8 cellular contexts compared by ENCODE assay signal in the genomic region with DNA sequence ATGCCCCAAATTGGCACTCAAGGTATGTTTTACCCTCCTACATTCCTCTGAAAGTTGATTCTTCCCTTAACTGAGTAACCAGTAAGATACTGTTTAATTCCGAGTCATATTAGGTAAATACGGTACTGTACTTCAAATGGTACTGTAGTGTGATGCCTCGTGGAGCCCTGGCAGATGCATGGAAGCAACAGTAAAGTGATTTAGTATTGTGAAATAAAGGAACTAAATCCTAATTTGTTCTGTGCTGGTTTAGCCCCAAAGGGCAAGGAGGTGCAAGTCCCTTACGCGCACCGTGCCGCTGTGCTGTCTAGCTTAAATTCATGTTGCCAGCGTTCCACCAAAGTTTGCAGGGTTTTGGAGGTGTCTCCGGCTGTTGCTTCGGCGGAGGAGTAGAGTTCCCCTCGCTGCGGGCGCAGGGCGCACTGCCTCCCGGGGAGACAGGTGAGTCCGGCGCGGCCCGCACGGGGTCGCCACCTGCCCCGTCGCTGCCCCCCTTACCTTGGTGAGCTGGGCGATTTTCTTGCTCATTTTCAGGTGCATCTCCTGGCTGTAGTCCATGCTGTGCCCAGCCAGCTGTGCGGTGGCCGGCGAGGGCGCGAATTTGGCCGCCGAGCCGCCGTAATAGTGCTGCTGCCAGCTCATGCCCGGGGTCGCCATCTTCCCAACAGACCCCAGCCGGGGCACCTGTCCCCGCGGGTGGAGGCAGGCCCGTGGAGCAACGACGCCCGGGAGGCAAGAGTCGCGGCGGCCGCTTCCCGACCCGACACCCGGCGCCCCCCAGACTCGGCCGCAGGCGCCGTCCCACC. TPM values are rescaled to one million over a fixed set of nuclear protein-coding genes. Genes with fewer than 3 reads are reported as not detected.
DNase-seq lines count a peak whose midpoint lies in the region; ATAC-seq and TF ChIP-seq lines count a peak whose summit lies in the region.

No MANE protein-coding gene starts in this region.

- no peaks in the 10 kb centered on the region for H3K9me3 ChIP-seq in PC-3 (ENCODE audit: low read length)
- no peaks in the 10 kb centered on the region for H3K9me3 ChIP-seq in uterus

- peak; percentile 28 for ATAC-seq in Right ventricle myocardium inferior
- ATAC-seq in HG03135 (IDR thresholded peaks at IDR 0.05; ENCODE audit: unreplicated experiment): peak; percentile 26
- peak; percentile 78 for ATAC-seq in PC-3
- peak; percentile 49 for ATAC-seq in foreskin keratinocyte
- peak; percentile 58 for ATAC-seq in omental fat pad (ENCODE audit: low FRiP score)

- H3K27ac ChIP-seq in PC-3 (ENCODE audit: low read length) (no peak overlapping the region), foreskin keratinocyte (no peak overlapping the region), uterus (peak overlapping the region; percentile 68 to 79)

- peak; percentile 28; the same call in 1 of the 2 replicates for TF ChIP-seq CTCF in PC-3 (conservative IDR thresholded peaks at IDR 0.05; ENCODE audit: low read depth, low read length)
- peak; percentile 23 for TF ChIP-seq CTCF in foreskin keratinocyte (conservative IDR thresholded peaks at IDR 0.05)
- no peak for TF ChIP-seq CTCF in omental fat pad (IDR thresholded peaks at IDR 0.05)
- TF ChIP-seq CTCF in uterus (IDR thresholded peaks at IDR 0.05): peak in 2 of 4 experiments; percentile 12 to 14

- H3K27me3 ChIP-seq in PC-3 (ENCODE audit: low read length) (no peaks in the 10 kb centered on the region), foreskin keratinocyte (peaks cover 66% of the 10 kb centered on the region), uterus (no peaks in the 10 kb centered on the region)

- BruUV-seq in PC-3 (replicated peaks; lab: Mats Ljungman, UMichigan): no TSS peak

- intact Hi-C loops in Right ventricle myocardium inferior (cut with DNase I): no loop called here
- intact Hi-C loops in cardiac septum (cut with DNase I): loop anchor here (5.0 kb wide), 1 partner anchor 41 kb away; no protein-coding TSS in a partner anchor
- intact Hi-C loops in PC-3 (cut with micrococcal nuclease): no loop called here
- intact Hi-C loops in uterus (cut with DNase I; ENCODE audit: low total_unique reads): no loop called here

- H3K4me1 ChIP-seq in PC-3 (ENCODE audit: insufficient read depth, low read length): peaks cover 12% of the 10 kb centered on the region; the same call in 1 of the 2 replicates
- no peaks in the 10 kb centered on the region for H3K4me1 ChIP-seq in foreskin keratinocyte
- peaks cover 0 to 4% of the 10 kb centered on the region in 2 donors for H3K4me1 ChIP-seq in uterus

- no peaks in the 10 kb centered on the region for H3K79me2 ChIP-seq in PC-3 (ENCODE audit: low read length)

- CTCF ChIA-PET in PC-3 (lab: Charles Lee): interaction anchor here (0.9 kb wide), 1 partner anchor 33 kb away, joined by 4 read pairs; no protein-coding TSS in a partner anchor

- H4K20me1 ChIP-seq in PC-3 (ENCODE audit: low read length): no peaks in the 10 kb centered on the region

- H3K36me3 ChIP-seq in PC-3 (ENCODE audit: low read depth, low read length) (no peaks in the 10 kb centered on the region), uterus (no peaks in the 10 kb centered on the region)

- POLR2A ChIA-PET in PC-3 (lab: Charles Lee; ENCODE audit: unreplicated experiment): no interaction called here

- peak overlapping the region; percentile 82 for H3K4me3 ChIP-seq in PC-3 (ENCODE audit: low read length)
- peak overlapping the region; percentile 47 to 89 for H3K4me3 ChIP-seq in uterus

- no peaks in the 10 kb centered on the region for H3F3A ChIP-seq in PC-3 (ENCODE audit: low read length, unreplicated experiment)

- peak overlapping the region; percentile 99 for H3K4me2 ChIP-seq in PC-3 (ENCODE audit: low read length)

- H3K9me2 ChIP-seq in PC-3 (replicated peaks; ENCODE audit: low read length): no peaks in the 10 kb centered on the region

- H2AFZ ChIP-seq in PC-3 (ENCODE audit: low read length): peak overlapping the region; percentile 98

- no peak overlapping the region for H3K9ac ChIP-seq in PC-3 (ENCODE audit: low read length)

- no peak for TF ChIP-seq POLR2A in uterus (IDR thresholded peaks at IDR 0.05)

- DNase-seq in Right ventricle myocardium inferior (ENCODE audit: missing footprints) (peak; percentile 76), cardiac septum (ENCODE audit: low spot score) (no peak), PC-3 (peak; percentile 67), foreskin keratinocyte (peak in 1 of 2 donors; percentile 49), omental fat pad (ENCODE audit: low spot score) (no peak), uterus (peak; percentile 25 to 26)
- peak; percentile 83 for DNase-seq in activated effector memory CD4-positive, alpha-beta T cell treated with anti-CD3 and anti-CD28 coated beads, Interleukin-2, amount 50 U/mL, for 16 hours

RNA-seq across cellular contexts. Expression of gene FAM184A, which starts 0.6 kb away (rescaled TPM):
- 2.4 TPM for total RNA-seq in Right ventricle myocardium inferior
- 0.40 TPM for total RNA-seq in cardiac septum
- 1.2 and 4.4 TPM in 2 replicates for total RNA-seq in PC-3 (2014; rRNA removed)
- total RNA-seq in foreskin keratinocyte: 0.14 and 0.17 TPM in 2 replicates
- 0.03 and 0.07 TPM in 2 replicates for polyA plus RNA-seq in foreskin keratinocyte
- 10 to 100 TPM in 1 of 4 donors, 1 to 10 TPM in 3; 3.0 to 14.3 (median 6.3) TPM for total RNA-seq in omental fat pad
- total RNA-seq in uterus: 1 to 10 TPM; 1.8 to 9.5 (median 5.1) TPM

Comparison
In these comparisons a context has a peak if more than half of its experiments do, and no peak if none do; other contexts are left out.
1. DNase-seq: peak in Right ventricle myocardium inferior (single experiment), PC-3 (single experiment), activated effector memory CD4-positive, alpha-beta T cell treated with anti-CD3 and anti-CD28 coated beads, Interleukin-2, amount 50 U/mL, for 16 hours (single experiment) and uterus (2 of 2); none in cardiac septum (single experiment) and omental fat pad (single experiment).
2. ATAC-seq: peak in every context shown above with its lines; median percentile 78 in PC-3; 58 in omental fat pad; 49 in foreskin keratinocyte; 28 in Right ventricle myocardium inferior; 26 in HG03135.
3. H3K27ac ChIP-seq: peak in uterus (2 of 2); none in PC-3 (single experiment) and foreskin keratinocyte (single experiment).
4. CTCF ChIP-seq: peak in PC-3 (single experiment) and foreskin keratinocyte (single experiment); none in omental fat pad (0 of 3).